In the genomic region with DNA sequence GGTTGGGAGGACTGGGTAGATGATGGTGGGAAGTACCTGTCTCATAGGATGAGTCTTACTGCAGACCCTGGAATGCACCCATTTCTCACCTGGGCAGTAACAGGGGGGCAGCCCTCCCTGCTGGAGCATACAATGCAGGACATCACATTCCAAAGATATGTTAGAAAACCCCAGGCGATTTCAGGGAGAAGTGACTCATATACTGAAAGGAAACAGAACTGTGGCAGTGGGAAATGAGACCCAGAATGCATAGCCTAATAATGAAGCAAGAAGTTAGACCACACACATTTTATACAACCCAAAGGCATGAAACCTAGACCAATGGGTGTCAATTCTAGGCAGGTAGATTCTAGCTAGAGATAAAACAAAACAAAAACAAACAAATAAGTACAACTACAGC, we compare ENCODE assay signal across 18 cellular contexts.
A peak's percentile ranks its signal among the peaks of the same experiment; 100 is the strongest.
DNase-seq lines count a peak whose midpoint lies in the region; ATAC-seq and TF ChIP-seq lines count a peak whose summit lies in the region.
"Had no signal": no experiment of that assay in that cellular context is flagged by ENCODE, and none has a peak within 500 bp of the region (broad histone marks: within the 10 kb centered on the region; RNA-seq: fewer than 3 reads in every experiment).

No MANE protein-coding gene starts in this region.

- no peaks in the 10 kb centered on the region for H3K36me3 Mint-ChIP-seq in osteocyte (ENCODE audit: unreplicated experiment)
- H3K36me3 Mint-ChIP-seq in effector memory CD8-positive, alpha-beta T cell (ENCODE audit: insufficient read depth) = no peaks in the 10 kb centered on the region
- H3K36me3 Mint-ChIP-seq: activated naive CD4-positive, alpha-beta T cell treated with anti-CD3 and anti-CD28 coated beads, Interleukin-2, amount 50 U/mL, for 24 hours; natural killer cell treated with Interleukin-12 subunit alpha and Interleukin-12 subunit beta and Interleukin-15 and Interleukin-18, amount 100 ng/mL, for 72 hours had no signal

- no peak overlapping the region for H3K27ac ChIP-seq in epithelial cell of prostate
- H3K27ac ChIP-seq: colonic mucosa, sigmoid colon, stomach, WERI-Rb-1 had no signal

- H3K9me3 Mint-ChIP-seq in osteocyte (ENCODE audit: unreplicated experiment) = no peaks in the 10 kb centered on the region
- H3K9me3 Mint-ChIP-seq in effector memory CD8-positive, alpha-beta T cell = peaks cover 0 to 4% of the 10 kb centered on the region in 2 donors
- H3K9me3 Mint-ChIP-seq: activated naive CD4-positive, alpha-beta T cell treated with anti-CD3 and anti-CD28 coated beads, Interleukin-2, amount 50 U/mL, for 24 hours; natural killer cell treated with Interleukin-12 subunit alpha and Interleukin-12 subunit beta and Interleukin-15 and Interleukin-18, amount 100 ng/mL, for 72 hours had no signal

- DNase-seq in GM03348 (ENCODE audit: low spot score) = peak; percentile 36
- DNase-seq in RPMI7951 (ENCODE audit: low read depth) = peak; percentile 57
- DNase-seq in epithelial cell of prostate (ENCODE audit: low read depth, low spot score) = peak; percentile 18
- DNase-seq in osteocyte (ENCODE audit: extremely low spot score, unreplicated experiment) = no peak
- no peak for DNase-seq in inferior parietal cortex (ENCODE audit: extremely low spot score)
- DNase-seq in effector memory CD8-positive, alpha-beta T cell = no peak
- no peak for DNase-seq in NCI-H2196 treated with DMSO at 0.1 percent for 48 hours (lab: John Stamatoyannopoulos, UW; ENCODE audit: unreplicated experiment)
- DNase-seq in KBM-7 = no peak
- DNase-seq: colonic mucosa, left cardiac atrium, NCI-H1694, NCI-H526 treated with DMSO at 0.1 percent for 48 hours, SHP77 treated with DMSO at 0.1 percent for 48 hours, sigmoid colon, stomach, WERI-Rb-1 had no signal

- no peak for ATAC-seq in effector memory CD8-positive, alpha-beta T cell (replicated peaks)
- ATAC-seq: left cardiac atrium; natural killer cell treated with Interleukin-12 subunit alpha and Interleukin-12 subunit beta and Interleukin-15 and Interleukin-18, amount 100 ng/mL, for 72 hours had no signal

- H3K4me3 Mint-ChIP-seq in osteocyte (ENCODE audit: unreplicated experiment) = no peak overlapping the region
- no peak overlapping the region for H3K4me3 Mint-ChIP-seq in effector memory CD8-positive, alpha-beta T cell
- H3K4me3 Mint-ChIP-seq: activated naive CD4-positive, alpha-beta T cell treated with anti-CD3 and anti-CD28 coated beads, Interleukin-2, amount 50 U/mL, for 24 hours; natural killer cell treated with Interleukin-12 subunit alpha and Interleukin-12 subunit beta and Interleukin-15 and Interleukin-18, amount 100 ng/mL, for 72 hours had no signal

- H3K27me3 Mint-ChIP-seq in osteocyte (ENCODE audit: unreplicated experiment) = no peaks in the 10 kb centered on the region
- no peaks in the 10 kb centered on the region for H3K27me3 Mint-ChIP-seq in effector memory CD8-positive, alpha-beta T cell

- no peak for TF ChIP-seq CTCF in osteocyte (IDR thresholded peaks at IDR 0.05)

- in situ Hi-C loops in KBM-7 (cut with MboI; ENCODE audit: low pct_unique_long_range_greater_than_20kb, low sequenced_read_pairs) = no loop called here

- H3K4me1 Mint-ChIP-seq in osteocyte (ENCODE audit: unreplicated experiment) = peaks cover 50% of the 10 kb centered on the region
- H3K4me1 Mint-ChIP-seq in effector memory CD8-positive, alpha-beta T cell (ENCODE audit: low read depth in 2 of 2) = no peaks in the 10 kb centered on the region
- H3K4me1 Mint-ChIP-seq: activated naive CD4-positive, alpha-beta T cell treated with anti-CD3 and anti-CD28 coated beads, Interleukin-2, amount 50 U/mL, for 24 hours had no signal

- H3K27ac Mint-ChIP-seq in osteocyte (ENCODE audit: unreplicated experiment) = peak overlapping the region; percentile 66
- no peak overlapping the region for H3K27ac Mint-ChIP-seq in effector memory CD8-positive, alpha-beta T cell
- H3K27ac Mint-ChIP-seq: activated naive CD4-positive, alpha-beta T cell treated with anti-CD3 and anti-CD28 coated beads, Interleukin-2, amount 50 U/mL, for 24 hours; natural killer cell treated with Interleukin-12 subunit alpha and Interleukin-12 subunit beta and Interleukin-15 and Interleukin-18, amount 100 ng/mL, for 72 hours had no signal

Comparison
In these comparisons a context has a peak if more than half of its experiments do, and no peak if none do; other contexts are left out.
1. DNase-seq: peak in GM03348 (single experiment), RPMI7951 (single experiment) and epithelial cell of prostate (single experiment); none in osteocyte (single experiment), inferior parietal cortex (single experiment), effector memory CD8-positive, alpha-beta T cell (0 of 3), NCI-H2196 treated with DMSO at 0.1 percent for 48 hours (single experiment) and KBM-7 (single experiment).